In the genomic region with DNA sequence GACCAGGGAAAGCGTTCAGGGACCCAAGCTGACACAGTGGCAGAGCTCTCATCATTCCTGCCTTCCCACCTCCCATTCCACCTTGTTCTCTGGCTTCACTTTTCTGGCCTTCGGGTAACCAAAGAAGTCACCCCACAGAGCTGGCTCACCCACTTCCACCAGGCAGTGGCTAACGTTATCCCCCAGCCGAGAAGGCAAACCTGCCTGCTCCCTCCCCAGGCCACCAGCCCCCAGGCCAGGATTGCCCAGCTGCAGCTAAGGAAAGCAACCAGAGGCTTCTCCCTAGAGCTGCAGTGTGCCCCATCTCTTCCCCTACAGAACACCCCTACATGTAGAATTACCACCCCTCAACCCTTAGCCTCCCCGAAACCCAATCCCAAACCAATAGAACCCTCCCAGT, we compare ENCODE assay signal across 11 cellular contexts. TPM values are rescaled to one million over a fixed set of nuclear protein-coding genes. Genes with fewer than 3 reads are reported as not detected.
DNase-seq lines count a peak whose midpoint lies in the region; ATAC-seq and TF ChIP-seq lines count a peak whose summit lies in the region.
"Had no signal": no experiment of that assay in that cellular context is flagged by ENCODE, and none has a peak within 500 bp of the region (broad histone marks: within the 10 kb centered on the region; RNA-seq: fewer than 3 reads in every experiment).

No MANE protein-coding gene starts in this region.

- H3K36me3 ChIP-seq in CD4-positive, CD25-positive, alpha-beta regulatory T cell (ENCODE audit: control insufficient read depth, insufficient read depth, low read length), result peaks cover 21% of the 10 kb centered on the region
- H3K36me3 ChIP-seq in KOPT-K1 (ENCODE audit: insufficient read depth, low read length) (peaks cover 32% of the 10 kb centered on the region; the same call in 1 of the 2 replicates), mammary epithelial cell (ENCODE audit: insufficient read depth, low read length) (no peaks in the 10 kb centered on the region), PC-9 (ENCODE audit: low read depth) (no peaks in the 10 kb centered on the region)
- H3K36me3 ChIP-seq: colonic mucosa had no signal

- H4K20me1 ChIP-seq in mammary epithelial cell (ENCODE audit: insufficient read depth, low read length), result no peaks in the 10 kb centered on the region
- no peaks in the 10 kb centered on the region for H4K20me1 ChIP-seq in PC-9 (ENCODE audit: insufficient read depth)

- H3K9ac ChIP-seq in mammary epithelial cell (ENCODE audit: insufficient read depth, low read length), result no peak overlapping the region

- H3K4me2 ChIP-seq in mammary epithelial cell (ENCODE audit: insufficient read depth, low read depth, low read length), result peak overlapping the region; percentile 69
- no peak overlapping the region for H3K4me2 ChIP-seq in PC-9

- CTCF ChIA-PET in mammary epithelial cell (lab: Charles Lee; ENCODE audit: low non-redundant PET), result no interaction called here
- CTCF ChIA-PET in PC-9 (lab: Charles Lee), result no interaction called here
- CTCF ChIA-PET in Calu3 (lab: Charles Lee), result interaction anchor here (0.6 kb wide), 1 partner anchor 75 kb away, joined by 3 read pairs; no protein-coding TSS in a partner anchor

- dilution Hi-C loops in mammary epithelial cell (cut with HindIII; ENCODE audit: low sequenced_read_pairs), result loop anchor here (10.0 kb wide), 1 partner anchor 51 kb away; no protein-coding TSS in a partner anchor

- peak overlapping the region; percentile 30 for H3K4me3 ChIP-seq in CD4-positive, CD25-positive, alpha-beta regulatory T cell (ENCODE audit: low read depth, low read length)
- no peak overlapping the region for H3K4me3 ChIP-seq in mammary epithelial cell (replicated peaks in 1 of 3; ENCODE audit: insufficient read depth in 1 of 3, low read depth in 2 of 3, low read length in 3 of 3)
- no peak overlapping the region for H3K4me3 ChIP-seq in PC-9
- H3K4me3 ChIP-seq: colonic mucosa had no signal

- peaks cover 17 to 98% (median 73%) of the 10 kb centered on the region in 4 donors for H3K4me1 Mint-ChIP-seq in CD4-positive, CD25-positive, alpha-beta regulatory T cell
- H3K4me1 Mint-ChIP-seq in natural killer cell, result peaks cover 93 to 95% of the 10 kb centered on the region in 2 donors
- peaks cover 32% of the 10 kb centered on the region for H3K4me1 Mint-ChIP-seq in Calu3 (ENCODE audit: low read depth, unreplicated experiment)

- peaks cover 99% of the 10 kb centered on the region for H3K4me1 ChIP-seq in CD4-positive, CD25-positive, alpha-beta regulatory T cell (ENCODE audit: control insufficient read depth, insufficient read depth, low read length, poor library complexity, severe bottlenecking)
- H3K4me1 ChIP-seq in mammary epithelial cell (ENCODE audit: insufficient read depth, low read length), result peaks cover 16% of the 10 kb centered on the region
- H3K4me1 ChIP-seq in PC-9 (replicated peaks; ENCODE audit: insufficient read depth), result no peaks in the 10 kb centered on the region

- peaks cover 20% of the 10 kb centered on the region for H3K36me3 Mint-ChIP-seq in CD4-positive, CD25-positive, alpha-beta regulatory T cell
- H3K36me3 Mint-ChIP-seq in natural killer cell, result no peaks in the 10 kb centered on the region
- H3K36me3 Mint-ChIP-seq in Calu3 (ENCODE audit: insufficient read depth, unreplicated experiment), result peaks cover 6% of the 10 kb centered on the region

- in situ Hi-C loops in mammary epithelial cell (cut with MboI; ENCODE audit: low sequenced_read_pairs in 2 of 2), result no loop called here

- POLR2A ChIA-PET in PC-9 (lab: Charles Lee; ENCODE audit: unreplicated experiment), result no interaction called here

- H3K27ac Mint-ChIP-seq in CD4-positive, CD25-positive, alpha-beta regulatory T cell, result peak overlapping the region; percentile 88 to 96 (median 89)
- peak overlapping the region; percentile 96 to 98 for H3K27ac Mint-ChIP-seq in natural killer cell
- no peak overlapping the region for H3K27ac Mint-ChIP-seq in Calu3 (ENCODE audit: unreplicated experiment)

- H3K79me2 ChIP-seq in mammary epithelial cell (ENCODE audit: insufficient read depth, low read length), result no peaks in the 10 kb centered on the region
- no peaks in the 10 kb centered on the region for H3K79me2 ChIP-seq in PC-9 (ENCODE audit: low read depth)

- intact Hi-C loops in mammary epithelial cell (cut with micrococcal nuclease) (no loop called here), natural killer cell (cut with micrococcal nuclease) (no loop called here), PC-9 (cut with micrococcal nuclease; ENCODE audit: unreplicated experiment) (no loop called here), Calu3 (cut with micrococcal nuclease; ENCODE audit: unreplicated experiment) (no loop called here)

- H3K9me3 Mint-ChIP-seq in CD4-positive, CD25-positive, alpha-beta regulatory T cell, result peaks cover 0 to 3% (median 0%) of the 10 kb centered on the region in 7 donors
- H3K9me3 Mint-ChIP-seq in natural killer cell (no peaks in the 10 kb centered on the region), Calu3 (ENCODE audit: low read depth, unreplicated experiment) (no peaks in the 10 kb centered on the region)

- BruUV-seq in mammary epithelial cell (replicated peaks; lab: Mats Ljungman, UMichigan) (no TSS peak), PC-9 (replicated peaks; lab: Mats Ljungman, UMichigan) (no TSS peak), Calu3 (replicated peaks; lab: Mats Ljungman, UMichigan) (no TSS peak)

- H3K27ac ChIP-seq in CD4-positive, CD25-positive, alpha-beta regulatory T cell (ENCODE audit: insufficient read depth, low read length, poor library complexity, severe bottlenecking), result peak overlapping the region; percentile 96
- H3K27ac ChIP-seq in KOPT-K1 (ENCODE audit: low read depth, low read length, poor library complexity, severe bottlenecking) (peak overlapping the region; percentile 76), mammary epithelial cell (ENCODE audit: insufficient read depth, low read depth, low read length) (peak overlapping the region; percentile 72), PC-9 (no peak overlapping the region)

- no peaks in the 10 kb centered on the region for H3K9me2 ChIP-seq in PC-9 (ENCODE audit: insufficient read depth)

- peak overlapping the region; percentile 95 for H2AFZ ChIP-seq in mammary epithelial cell (ENCODE audit: low read depth, low read length)
- H2AFZ ChIP-seq in PC-9, result no peak overlapping the region

- H3K27me3 Mint-ChIP-seq in CD4-positive, CD25-positive, alpha-beta regulatory T cell, result no peaks in the 10 kb centered on the region
- H3K27me3 Mint-ChIP-seq in natural killer cell (ENCODE audit: low read depth in 2 of 2), result no peaks in the 10 kb centered on the region
- H3K27me3 Mint-ChIP-seq in Calu3 (ENCODE audit: unreplicated experiment), result no peaks in the 10 kb centered on the region

- no peaks in the 10 kb centered on the region for H3F3A ChIP-seq in PC-9 (ENCODE audit: insufficient read depth, low read depth)

- no peak for ATAC-seq in CD4-positive, CD25-positive, alpha-beta regulatory T cell (ENCODE audit: low read depth in 2 of 2)
- no peak for ATAC-seq in natural killer cell

- H3K4me3 Mint-ChIP-seq in CD4-positive, CD25-positive, alpha-beta regulatory T cell, result peak overlapping the region; percentile 82 to 99 (median 93)
- H3K4me3 Mint-ChIP-seq in natural killer cell (peak overlapping the region; percentile 79), Calu3 (ENCODE audit: low read depth, unreplicated experiment) (no peak overlapping the region)

- H3K27me3 ChIP-seq in CD4-positive, CD25-positive, alpha-beta regulatory T cell (ENCODE audit: control insufficient read depth, insufficient read depth, low read length), result no peaks in the 10 kb centered on the region
- H3K27me3 ChIP-seq in mammary epithelial cell (ENCODE audit: insufficient read depth, low read length) (no peaks in the 10 kb centered on the region), PC-9 (ENCODE audit: insufficient read depth, low read depth) (no peaks in the 10 kb centered on the region)
- H3K27me3 ChIP-seq: colonic mucosa had no signal

- DNase-seq in CD4-positive, CD25-positive, alpha-beta regulatory T cell, result no peak
- DNase-seq in mammary epithelial cell (no peak), natural killer cell (no peak), RPMI8226 (no peak), PC-9 (no peak), Calu3 (no peak), midbrain (lab: John Stamatoyannopoulos, UW) (no peak)
- DNase-seq: activated gamma-delta T cell treated with Interleukin-2 at 50 U/mL for 16 hours, colonic mucosa, left colon had no signal

- TF ChIP-seq CTCF in mammary epithelial cell (conservative IDR thresholded peaks at IDR 0.05 in 1 of 2, IDR thresholded peaks at IDR 0.05 in 1 of 2; ENCODE audit: extremely low read depth in 1 of 2, insufficient read depth in 1 of 2, low read depth in 1 of 2, low read length in 2 of 2), result no peak
- no peak for TF ChIP-seq CTCF in natural killer cell (IDR thresholded peaks at IDR 0.05)
- TF ChIP-seq CTCF in PC-9 (conservative IDR thresholded peaks at IDR 0.05), result no peak
- TF ChIP-seq CTCF in Calu3 (IDR thresholded peaks at IDR 0.05; ENCODE audit: unreplicated experiment), result no peak

- no peaks in the 10 kb centered on the region for H3K9me3 ChIP-seq in CD4-positive, CD25-positive, alpha-beta regulatory T cell (ENCODE audit: control insufficient read depth in 2 of 2, low read length in 2 of 2)
- H3K9me3 ChIP-seq in KOPT-K1 (ENCODE audit: insufficient read depth, low read length, poor library complexity, severe bottlenecking) (no peaks in the 10 kb centered on the region), mammary epithelial cell (replicated peaks; ENCODE audit: insufficient read depth, low read length) (no peaks in the 10 kb centered on the region), PC-9 (ENCODE audit: insufficient read depth, low read depth) (no peaks in the 10 kb centered on the region)
- H3K9me3 ChIP-seq: colonic mucosa had no signal

- 90% methylated on average over 5 of the region's 5 CpGs for WGBS in mammary epithelial cell (ENCODE audit: low coverage, missing lambda C conversion rate)

RNA-seq across cellular contexts. Expression of a gene that starts 22.2 kb away (rescaled TPM):
- 466 TPM for total RNA-seq in CD4-positive, CD25-positive, alpha-beta regulatory T cell
- polyA plus RNA-seq in CD4-positive, CD25-positive, alpha-beta regulatory T cell, result 10 to 100 TPM; 25.9 to 35.6 (median 31.0) TPM
- total RNA-seq in mammary epithelial cell (1 to 10 TPM; 2.0 to 4.7 TPM), natural killer cell (100 to 1,000 TPM; 432 to 516 (median 438) TPM), PC-9 (2021) (7.4 and 10.4 TPM in 2 replicates), Calu3 (2022) (33.2 and 43.9 TPM in 2 replicates)
- polyA plus RNA-seq in mammary epithelial cell, result 1.4 TPM
- 0.47 TPM for polyA minus RNA-seq in mammary epithelial cell
